ENCODE assay signal across 8 cellular contexts in the genomic region with DNA sequence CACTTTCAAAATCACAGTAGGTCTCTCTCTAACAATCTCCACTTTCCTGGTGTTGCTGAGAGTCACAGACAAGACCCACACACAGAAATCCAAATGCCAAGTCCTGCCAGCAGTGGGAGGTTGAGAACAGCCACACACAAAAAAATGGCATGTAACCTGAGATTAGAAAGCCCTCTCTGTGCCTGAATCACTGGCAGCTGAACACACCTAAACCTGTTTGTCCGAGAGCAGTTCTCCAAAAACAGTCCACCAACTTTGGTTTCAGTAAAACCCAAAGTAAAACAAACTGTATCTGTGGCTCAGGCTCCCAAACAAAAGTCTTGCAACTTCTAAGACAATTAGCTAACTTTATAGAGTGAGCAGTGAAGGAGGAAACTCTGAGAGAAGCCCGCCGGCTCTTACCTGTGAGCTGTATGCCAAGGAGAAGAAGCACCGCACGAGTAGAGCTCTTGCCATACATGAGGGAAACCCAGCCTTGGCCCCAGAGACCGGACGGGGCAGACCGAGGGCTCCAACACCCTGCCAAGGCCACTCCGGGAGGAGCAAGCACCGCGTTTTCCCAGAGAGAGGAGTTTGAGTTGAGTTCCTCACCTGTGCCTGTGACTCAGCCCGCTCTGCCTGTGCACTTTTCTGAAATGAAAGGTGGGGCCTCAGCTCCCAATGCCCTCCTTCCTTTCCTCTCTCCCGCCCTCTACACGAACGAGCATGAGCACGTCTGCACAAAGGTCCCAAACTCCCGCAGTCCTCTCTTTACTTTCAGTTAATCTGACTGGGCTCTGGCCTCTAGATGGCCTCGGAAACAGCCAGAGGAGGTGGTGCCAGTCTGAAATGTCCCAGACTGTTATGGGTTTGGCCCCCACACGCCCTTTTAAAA. TPM values are rescaled to one million over a fixed set of nuclear protein-coding genes. Genes with fewer than 3 reads are reported as not detected.
A peak's percentile ranks its signal among the peaks of the same experiment; 100 is the strongest.
DNase-seq lines count a peak whose midpoint lies in the region; ATAC-seq and TF ChIP-seq lines count a peak whose summit lies in the region.

Gene MPZL2 (minus strand): TSS at position 604 of the 874 bp plus-strand sequence. CDS start 144 bp downstream, at position 460.

- H4K20me1 ChIP-seq in osteoblast (ENCODE audit: insufficient read depth, low read length) = no peaks in the 10 kb centered on the region

- peak; percentile 39 for DNase-seq in NCI-H2171 treated with DMSO at 0.1 percent for 48 hours (lab: John Stamatoyannopoulos, UW)
- no peak for DNase-seq in NCI-H2171 (lab: John Stamatoyannopoulos, UW)
- no peak for DNase-seq in fibroblast of villous mesenchyme (ENCODE audit: low read depth)
- no peak for DNase-seq in osteoblast (ENCODE audit: insufficient read length, low spot score, missing footprints)
- DNase-seq in NK-92 treated with Interleukin-12 subunit alpha and Interleukin-12 subunit beta, amount 100 ng/mL, for 24 hours (lab: John Stamatoyannopoulos, UW) = no peak

- peak within 1 kb of the TSS; percentile 85 for H3K27ac ChIP-seq in VCaP
- H3K27ac ChIP-seq in osteoblast (ENCODE audit: low read depth, low read length) = no peak within 1 kb of the TSS

- peak within 1 kb of the TSS; percentile 20 for H3K4me2 ChIP-seq in osteoblast (ENCODE audit: insufficient read depth, low read length)

- H3K4me1 ChIP-seq in osteoblast (ENCODE audit: insufficient read depth, low read length) = no peaks in the 10 kb centered on the region

- no peaks in the 10 kb centered on the region for H3K79me2 ChIP-seq in osteoblast (ENCODE audit: insufficient read depth, low read length)

- H3K4me3 ChIP-seq in fibroblast of villous mesenchyme (ENCODE audit: low read depth, low read length) = peak within 1 kb of the TSS; percentile 22
- peak within 1 kb of the TSS; percentile 3 for H3K4me3 ChIP-seq in osteoblast (ENCODE audit: insufficient read depth, low read length)

- no peaks in the 10 kb centered on the region for H3K36me3 ChIP-seq in osteoblast (ENCODE audit: insufficient read depth, low read length)

- H3K27me3 ChIP-seq in osteoblast (ENCODE audit: insufficient read depth, low read length) = peaks cover 59% of the 10 kb centered on the region

- no peaks in the 10 kb centered on the region for H3K9me3 ChIP-seq in osteoblast (ENCODE audit: low read depth, low read length)

- peak within 1 kb of the TSS; percentile 44 for H2AFZ ChIP-seq in osteoblast (ENCODE audit: low read length)

- ATAC-seq in HG02798 (IDR thresholded peaks at IDR 0.05; ENCODE audit: poor library complexity, unreplicated experiment) (no peak), HG02840 (IDR thresholded peaks at IDR 0.05; ENCODE audit: low FRiP score, unreplicated experiment) (no peak)

- TF ChIP-seq CTCF in VCaP (conservative IDR thresholded peaks at IDR 0.05) (peak; percentile 31), fibroblast of villous mesenchyme (IDR thresholded peaks at IDR 0.05; ENCODE audit: insufficient read depth, low read depth, low read length) (no peak), osteoblast (IDR thresholded peaks at IDR 0.05; ENCODE audit: extremely low read depth, low read depth, low read length) (no peak)

RNA-seq across cellular contexts. Expression of gene MPZL2, which starts in this region (rescaled TPM):
- not detected in 2 replicates for total RNA-seq in fibroblast of villous mesenchyme
- not detected in 2 replicates for total RNA-seq in osteoblast
